29 cellular contexts compared by ENCODE assay signal in the genomic region with DNA sequence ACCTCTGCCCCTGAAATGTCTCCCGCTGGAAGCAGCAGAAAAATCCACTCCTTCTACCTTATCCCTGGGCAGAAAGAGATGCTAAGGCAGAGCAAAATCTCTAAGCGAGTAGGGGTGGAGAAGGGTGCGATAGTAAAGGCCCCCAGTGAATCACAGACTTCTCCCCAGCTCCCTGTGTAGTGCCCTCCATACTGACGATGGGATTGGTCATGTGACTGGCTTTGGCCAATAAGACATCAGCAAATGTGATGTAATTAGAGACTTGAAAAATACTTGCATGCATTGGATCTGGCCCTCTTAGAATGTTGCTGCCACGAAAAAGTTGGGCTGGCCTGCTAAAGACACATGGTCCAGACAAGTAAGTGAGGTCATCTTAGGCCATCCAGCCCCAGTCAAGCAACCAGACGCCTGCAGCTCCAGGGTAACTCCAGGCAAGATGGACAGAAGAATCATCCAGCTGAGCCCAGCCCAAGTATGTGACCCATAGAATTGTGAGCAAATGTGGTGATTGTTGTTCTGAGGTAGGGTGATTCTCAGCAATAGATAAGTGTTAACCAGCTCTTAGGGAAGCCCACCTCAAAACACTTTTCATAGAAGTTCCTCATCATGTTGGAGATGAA.
"Had no signal": no experiment of that assay in that cellular context is flagged by ENCODE, and none has a peak within 500 bp of the region (broad histone marks: within the 10 kb centered on the region; RNA-seq: fewer than 3 reads in every experiment).

No MANE protein-coding gene starts in this region.

- H3K36me3 ChIP-seq: brain microvascular endothelial cell, gastroesophageal sphincter, neutrophil, ovary, thoracic aorta, uterus had no signal

- H3K4me3 ChIP-seq: coronary artery, gastroesophageal sphincter, ovary, skin epidermis, thoracic aorta, uterus had no signal

- H3K27ac ChIP-seq: brain microvascular endothelial cell, coronary artery, gastroesophageal sphincter, neutrophil, ovary, skin epidermis, thoracic aorta, uterus had no signal

- H3K27me3 ChIP-seq: brain microvascular endothelial cell, neutrophil, ovary had no signal

- H3K4me1 Mint-ChIP-seq: nephron had no signal

- H3K27me3 Mint-ChIP-seq: effector memory CD8-positive, alpha-beta T cell; progenitor cell of endocrine pancreas had no signal

- FAIRE-seq: astrocyte, kidney had no signal

- H3K9me3 Mint-ChIP-seq: effector memory CD8-positive, alpha-beta T cell had no signal

- DNase-seq: activated CD4-positive, alpha-beta T cell treated with anti-CD3 and anti-CD28 coated beads for 4 hours; activated CD4-positive, alpha-beta T cell treated with anti-CD3 and anti-CD28 coated beads, Interleukin-2, amount 50 U/mL, for 4 hours; activated gamma-delta T cell; activated naive CD4-positive, alpha-beta T cell treated with anti-CD3 and anti-CD28 coated beads, Interleukin-2, amount 50 U/mL, for 16 hours; brain microvascular endothelial cell; effector memory CD8-positive, alpha-beta T cell; erythroblast; head of caudate nucleus; hippocampal formation; kidney; left colon; mammary epithelial cell; ovary; stimulated activated CD4-positive, alpha-beta T cell treated with anti-CD3 and anti-CD28 coated beads, Interleukin-12 subunit alpha, Interleukin-12 subunit beta, amount 100 ng/mL, for 4 hours; stimulated activated CD4-positive, alpha-beta T cell treated with anti-CD3 and anti-CD28 coated beads, Interleukin-4, amount 100 ng/mL, for 1 hour; T-helper 1 cell; trophoblast cell; uterus had no signal

- ATAC-seq: effector memory CD8-positive, alpha-beta T cell; gastroesophageal sphincter; left colon; sciatic nerve had no signal

- H3K9me3 ChIP-seq: neutrophil, ovary, uterus had no signal

- H3K4me3 Mint-ChIP-seq: effector memory CD8-positive, alpha-beta T cell; nephron; stimulated activated naive CD8-positive, alpha-beta T cell treated with anti-CD3 and anti-CD28 coated beads, Interleukin-15, Interleukin-2, amounts not matched to agents 100 ng/mL and 50 ng/mL, for 24 hours; T-helper 2 cell treated with Interferon-gamma antibody and Interleukin-4, amounts not matched to agents 5 μg/mL and 100 μg/mL, for 36 hours had no signal

- H3K4me1 ChIP-seq: uterus had no signal

- H3K27ac Mint-ChIP-seq: effector memory CD8-positive, alpha-beta T cell; nephron; stimulated activated naive CD8-positive, alpha-beta T cell treated with anti-CD3 and anti-CD28 coated beads, Interleukin-15, Interleukin-2, amounts not matched to agents 100 ng/mL and 50 ng/mL, for 24 hours; T-helper 2 cell treated with Interferon-gamma antibody and Interleukin-4, amounts not matched to agents 5 μg/mL and 100 μg/mL, for 36 hours had no signal
